10 cellular contexts compared by ENCODE assay signal in genomic region chr3:122578110-122578740, GRCh38. TPM values are rescaled to one million over a fixed set of nuclear protein-coding genes. Genes with fewer than 3 reads are reported as not detected.
DNase-seq lines count a peak whose midpoint lies in the region; ATAC-seq, FAIRE-seq and TF ChIP-seq lines count a peak whose summit lies in the region.
"Had no signal": no experiment of that assay in that cellular context is flagged by ENCODE, and none has a peak within 500 bp of the region (broad histone marks: within the 10 kb centered on the region; RNA-seq: fewer than 3 reads in every experiment).

No MANE protein-coding gene starts in this region.

- no peak for FAIRE-seq in H1 (lab: Jason Lieb, UNC)

- 62% methylated on average over 5 of the region's 5 CpGs; no CpG with 5 or more reads in 1 of the 2 experiments for WGBS in H1 (ENCODE audit: extremely low coverage in 1 of 2, insufficient coverage in 1 of 2, insufficient read length in 1 of 2, insufficient replicate concordance in 2 of 2, low coverage in 1 of 2, low lambda C conversion rate in 2 of 2, missing lambda C conversion rate in 1 of 2), 2 experiments

- no peaks in the 10 kb centered on the region; the same call in 1 of the 2 replicates for H3K23me2 ChIP-seq in H1 (ENCODE audit: low read depth, low read length)

- H2BK12ac ChIP-seq in H1 (ENCODE audit: low read depth, low read length) = no peak overlapping the region

- no peak overlapping the region for H3K14ac ChIP-seq in H1 (ENCODE audit: insufficient read length)

- H3K79me2 ChIP-seq in DND-41 (ENCODE audit: insufficient read depth, low read length) = peaks cover 26% of the 10 kb centered on the region
- no peaks in the 10 kb centered on the region for H3K79me2 ChIP-seq in H1 (ENCODE audit: control insufficient read depth in 1 of 2, insufficient read depth in 2 of 2, low read length in 2 of 2)
- H3K79me2 ChIP-seq in parathyroid adenoma = no peaks in the 10 kb centered on the region

- no peak for TF ChIP-seq CTCF in DND-41 (IDR thresholded peaks at IDR 0.05; ENCODE audit: borderline replicate concordance, extremely low read depth, low read length, poor library complexity, severe bottlenecking)
- TF ChIP-seq CTCF in H1 (IDR thresholded peaks at IDR 0.05; ENCODE audit: control extremely low read depth in 1 of 3, insufficient read depth in 1 of 3, low read depth in 1 of 3, low read length in 3 of 3) = no peak
- no peak for TF ChIP-seq CTCF in parathyroid adenoma (IDR thresholded peaks at IDR 0.05)

- ATAC-seq in DND-41 (ENCODE audit: insufficient read depth, low read depth) = no peak
- no peak for ATAC-seq in HG03097 (IDR thresholded peaks at IDR 0.05; ENCODE audit: low FRiP score, unreplicated experiment)

- no peak for TF ChIP-seq EP300 in H1 (IDR thresholded peaks at IDR 0.05; ENCODE audit: borderline replicate concordance in 1 of 2, low read depth in 2 of 2, low read length in 2 of 2)

- H3K23ac ChIP-seq in H1 (ENCODE audit: insufficient read length) = no peak overlapping the region

- no peak overlapping the region for H2BK5ac ChIP-seq in H1 (ENCODE audit: low read depth, low read length)

- no peak overlapping the region for H2AK5ac ChIP-seq in H1 (ENCODE audit: low read depth, low read length)

- peak overlapping the region; percentile 72 for H3K4me2 ChIP-seq in DND-41 (ENCODE audit: insufficient read depth, low read length)
- peak overlapping the region; percentile 66 to 74; a peak in 2 of 4 replicates for H3K4me2 ChIP-seq in H1 (ENCODE audit: insufficient read depth in 1 of 2, low read depth in 2 of 2, low read length in 2 of 2)
- H3K4me2 ChIP-seq in parathyroid adenoma (ENCODE audit: low read length) = no peak overlapping the region
- H3K4me2 ChIP-seq: PC-9 had no signal

- H3K9me3 ChIP-seq in DND-41 (ENCODE audit: insufficient read depth, low read length, severe bottlenecking) (peaks cover 15% of the 10 kb centered on the region), KOPT-K1 (ENCODE audit: insufficient read depth, low read length, poor library complexity, severe bottlenecking) (peaks cover 22% of the 10 kb centered on the region), H1 (ENCODE audit: insufficient read depth in 2 of 2, low read depth in 1 of 2, low read length in 1 of 2) (peaks cover 7 to 8% of the 10 kb centered on the region in 2 experiments; a peak in 3 of 4 replicates), parathyroid adenoma (ENCODE audit: control insufficient read depth, low read length) (no peaks in the 10 kb centered on the region)

- H3K18ac ChIP-seq in H1 (ENCODE audit: extremely low read depth, low read length) = no peak overlapping the region

- peaks cover 19% of the 10 kb centered on the region for H3K36me3 ChIP-seq in DND-41 (ENCODE audit: insufficient read depth, low read length)
- H3K36me3 ChIP-seq in KOPT-K1 (ENCODE audit: insufficient read depth, low read length) = peaks cover 15% of the 10 kb centered on the region
- peaks cover 0 to 3% (median 0%) of the 10 kb centered on the region in 4 experiments; a peak in 1 of 8 replicates for H3K36me3 ChIP-seq in H1 (ENCODE audit: control insufficient read depth in 2 of 4, insufficient read depth in 4 of 4, low read length in 3 of 4)
- peaks cover 3% of the 10 kb centered on the region for H3K36me3 ChIP-seq in parathyroid adenoma (ENCODE audit: control insufficient read depth, insufficient read depth, low read length)

- no peak for TF ChIP-seq POLR2A in H1 (IDR thresholded peaks at IDR 0.05; ENCODE audit: control extremely low read depth in 1 of 2, low read depth in 2 of 2, low read length in 2 of 2)

- TF ChIP-seq RAD21 in H1 (IDR thresholded peaks at IDR 0.05 in 1 of 2, conservative IDR thresholded peaks at IDR 0.05 in 1 of 2; ENCODE audit: low read depth in 2 of 2, low read length in 2 of 2) = no peak

- no peak overlapping the region for H2BK120ac ChIP-seq in H1 (replicated peaks; ENCODE audit: low read depth, low read length)

- H3K27me3 ChIP-seq in DND-41 (ENCODE audit: insufficient read depth, low read length, poor library complexity) (no peaks in the 10 kb centered on the region), H1 (replicated peaks in 1 of 4; ENCODE audit: control insufficient read depth in 3 of 4, extremely low read depth in 1 of 4, insufficient read depth in 3 of 4, low read length in 3 of 4) (peaks cover 0 to 10% (median 7%) of the 10 kb centered on the region in 4 experiments; a peak in 4 of 7 replicates), parathyroid adenoma (ENCODE audit: control insufficient read depth, insufficient read depth, low read length) (no peaks in the 10 kb centered on the region)

- no peak overlapping the region for H4K91ac ChIP-seq in H1 (replicated peaks; ENCODE audit: insufficient read length, low read length)

- H3K79me1 ChIP-seq in H1 (ENCODE audit: low read depth, low read length) = no peaks in the 10 kb centered on the region

- H4K8ac ChIP-seq in H1 (ENCODE audit: extremely low read depth, insufficient read depth, low read length) = no peak overlapping the region

- H2BK20ac ChIP-seq in H1 (ENCODE audit: low read length) = no peak overlapping the region

- H3K4me1 ChIP-seq in DND-41 (ENCODE audit: insufficient read depth, low read length) = peaks cover 32% of the 10 kb centered on the region
- H3K4me1 ChIP-seq in H1 (replicated peaks in 1 of 4; ENCODE audit: control insufficient read depth in 3 of 4, insufficient read depth in 4 of 4, low read length in 3 of 4) = peaks cover 0 to 3% (median under 1%) of the 10 kb centered on the region in 4 experiments; a peak in 3 of 7 replicates
- H3K4me1 ChIP-seq in parathyroid adenoma = peaks cover 5% of the 10 kb centered on the region

- H3K4me3 ChIP-seq in DND-41 (ENCODE audit: low read depth in 1 of 2, low read length in 2 of 2) (peak overlapping the region; percentile 65 to 78), H1 (ENCODE audit: extremely low read depth in 1 of 4, insufficient read depth in 2 of 4, low read depth in 3 of 4, low read length in 4 of 4) (peak overlapping the region in 2 of 4 experiments; percentile 32 to 61; a peak in 5 of 8 replicates), parathyroid adenoma (ENCODE audit: low read depth, low read length) (no peak overlapping the region)
- H3K4me3 ChIP-seq: PC-9 had no signal

- no peak overlapping the region for H3K56ac ChIP-seq in H1 (replicated peaks; ENCODE audit: insufficient read length, low read depth, low read length)

- peak overlapping the region; percentile 92 for H2AFZ ChIP-seq in DND-41 (ENCODE audit: low read depth, low read length)
- no peak overlapping the region for H2AFZ ChIP-seq in H1 (ENCODE audit: low read length)
- H2AFZ ChIP-seq in parathyroid adenoma = peak overlapping the region; percentile 77
- H2AFZ ChIP-seq: PC-9 had no signal

- DNase-seq in DND-41 = no peak
- no peak for DNase-seq in H1 (ENCODE audit: low read depth in 1 of 2, low spot score in 2 of 2)
- DNase-seq in NCI-H1417 treated with DMSO at 0.1 percent for 48 hours (lab: John Stamatoyannopoulos, UW) = no peak
- DNase-seq in UCSD-AML1 (lab: John Stamatoyannopoulos, UW; ENCODE audit: unreplicated experiment) = no peak
- DNase-seq in NCI-H1105 treated with DMSO at 0.1 percent for 48 hours (lab: John Stamatoyannopoulos, UW) = no peak
- DNase-seq: PC-9 had no signal

- H4K5ac ChIP-seq in H1 (ENCODE audit: insufficient read length, low read depth, low read length) = no peak overlapping the region

- POLR2A ChIA-PET in H1 (lab: Charles Lee; ENCODE audit: partially characterized antibody) = interaction anchor here (0.7 kb wide), 1 partner anchor 41 kb away, joined by 4 read pairs; no protein-coding TSS in a partner anchor

- no peak overlapping the region for H3K4ac ChIP-seq in H1 (replicated peaks; ENCODE audit: insufficient read length, low read depth, low read length)

- H4K20me1 ChIP-seq in DND-41 (ENCODE audit: insufficient read depth, low read length) (no peaks in the 10 kb centered on the region), H1 (replicated peaks in 1 of 2; ENCODE audit: control insufficient read depth in 1 of 2, insufficient read depth in 2 of 2, low read length in 2 of 2) (no peaks in the 10 kb centered on the region)

- no peak overlapping the region for H2BK15ac ChIP-seq in H1 (ENCODE audit: low read length)

- peak overlapping the region; percentile 89 for H3K27ac ChIP-seq in DND-41 (ENCODE audit: low read length)
- H3K27ac ChIP-seq in KOPT-K1 (ENCODE audit: low read depth, low read length, poor library complexity, severe bottlenecking) = peak overlapping the region; percentile 61
- H3K27ac ChIP-seq in H1 (ENCODE audit: low read depth, low read length) = no peak overlapping the region
- H3K27ac ChIP-seq in parathyroid adenoma = no peak overlapping the region
- H3K27ac ChIP-seq: PC-9 had no signal

- peak overlapping the region; percentile 83 for H3K9ac ChIP-seq in DND-41 (ENCODE audit: low read depth, low read length)
- no peak overlapping the region for H3K9ac ChIP-seq in H1 (replicated peaks in 1 of 4; ENCODE audit: extremely low read depth in 1 of 4, low read depth in 3 of 4, low read length in 3 of 4)
- H3K9ac ChIP-seq in parathyroid adenoma = no peak overlapping the region

- CTCF ChIA-PET in H1 (lab: Charles Lee; ENCODE audit: partially characterized antibody) = interaction anchor here (1.4 kb wide), 1 partner anchor 101 kb away, joined by 4 read pairs; no protein-coding TSS in a partner anchor

RNA-seq across cellular contexts. Expression of gene PARP15, which starts 0.8 kb away (rescaled TPM):
- total RNA-seq in H1 (2021; fragmentation: NEBNext Ultra II Directional; extraction: Animal tissue kit (Norgen Biotek cat#: 25700)) = 0.21 and 0.37 TPM in 2 replicates
- 0.33 and 0.45 TPM in 2 replicates for polyA plus RNA-seq in H1 (2011; rRNA removed)
- 0.37 TPM for polyA plus RNA-seq in H1 (2011; cell fraction: cytosol; rRNA removed)
- polyA plus RNA-seq in H1 (2011; cell fraction: nucleus; rRNA removed) = 0.23 TPM
- polyA plus RNA-seq in H1 (2012, experiment 1 of 2) = 0.20 to 0.32 TPM (median 0.27 TPM) in 4 replicates
- polyA plus RNA-seq in H1 (2012, experiment 2 of 2) = not detected
- 0.55 TPM for polyA plus RNA-seq in H1 (2013, experiment 1 of 2)
- 0.46 TPM for polyA plus RNA-seq in H1 (2013, experiment 2 of 2)
- 0.27 and 0.38 TPM in 2 replicates for polyA minus RNA-seq in H1 (2011; rRNA and poly(A)+ RNA removed)
- polyA minus RNA-seq in H1 (2011; cell fraction: cytosol; rRNA and poly(A)+ RNA removed) = 0.22 TPM
- polyA minus RNA-seq in H1 (2011; cell fraction: nucleus; rRNA and poly(A)+ RNA removed) = 0.90 TPM
- total RNA-seq: LHCN-M2 had no signal

RNA-seq across cellular contexts. Expression of gene DTX3L, which starts 14.1 kb away (rescaled TPM):
- total RNA-seq in H1 (2021; fragmentation: NEBNext Ultra II Directional; extraction: Animal tissue kit (Norgen Biotek cat#: 25700)) = 8.4 and 11.3 TPM in 2 replicates
- polyA plus RNA-seq in H1 (2011; rRNA removed) = 1.7 and 1.9 TPM in 2 replicates
- 2.1 TPM for polyA plus RNA-seq in H1 (2011; cell fraction: cytosol; rRNA removed)
- polyA plus RNA-seq in H1 (2011; cell fraction: nucleus; rRNA removed) = 0.94 TPM
- 3.3 to 4.2 TPM (median 3.7 TPM) in 4 replicates for polyA plus RNA-seq in H1 (2012, experiment 1 of 2)
- 0.38 TPM for polyA plus RNA-seq in H1 (2012, experiment 2 of 2)
- 4.3 TPM for polyA plus RNA-seq in H1 (2013, experiment 1 of 2)
- 4.1 TPM for polyA plus RNA-seq in H1 (2013, experiment 2 of 2)
- 3.3 and 5.2 TPM in 2 replicates for polyA minus RNA-seq in H1 (2011; rRNA and poly(A)+ RNA removed)
- 4.4 TPM for polyA minus RNA-seq in H1 (2011; cell fraction: cytosol; rRNA and poly(A)+ RNA removed)
- 2.2 TPM for polyA minus RNA-seq in H1 (2011; cell fraction: nucleus; rRNA and poly(A)+ RNA removed)

RNA-seq across cellular contexts. Expression of gene PARP9, which starts 14.1 kb away (rescaled TPM):
- total RNA-seq in H1 (2021; fragmentation: NEBNext Ultra II Directional; extraction: Animal tissue kit (Norgen Biotek cat#: 25700)) = 3.4 and 3.7 TPM in 2 replicates
- polyA plus RNA-seq in H1 (2011; rRNA removed) = 1.9 and 4.5 TPM in 2 replicates
- 3.0 TPM for polyA plus RNA-seq in H1 (2011; cell fraction: cytosol; rRNA removed)
- polyA plus RNA-seq in H1 (2011; cell fraction: nucleus; rRNA removed) = 1.8 TPM
- 2.6 to 4.0 TPM (median 3.0 TPM) in 4 replicates for polyA plus RNA-seq in H1 (2012, experiment 1 of 2)
- 0.42 TPM for polyA plus RNA-seq in H1 (2012, experiment 2 of 2)
- 4.8 TPM for polyA plus RNA-seq in H1 (2013, experiment 1 of 2)
- polyA plus RNA-seq in H1 (2013, experiment 2 of 2) = 4.7 TPM
- polyA minus RNA-seq in H1 (2011; rRNA and poly(A)+ RNA removed) = 2.4 and 5.0 TPM in 2 replicates
- polyA minus RNA-seq in H1 (2011; cell fraction: cytosol; rRNA and poly(A)+ RNA removed) = 1.5 TPM
- 1.4 TPM for polyA minus RNA-seq in H1 (2011; cell fraction: nucleus; rRNA and poly(A)+ RNA removed)

Comparison
In these comparisons a context has a peak if more than half of its experiments do, and no peak if none do; other contexts are left out.
1. H3K27ac ChIP-seq: peak in DND-41 (single experiment) and KOPT-K1 (single experiment); none in H1 (single experiment) and parathyroid adenoma (single experiment).